12 cellular contexts compared by ENCODE assay signal in genomic region chr16:67017451-67017750, GRCh38. TPM values are rescaled to one million over a fixed set of nuclear protein-coding genes. Genes with fewer than 3 reads are reported as not detected.
DNase-seq lines count a peak whose midpoint lies in the region; ATAC-seq and TF ChIP-seq lines count a peak whose summit lies in the region.
"Had no signal": no experiment of that assay in that cellular context is flagged by ENCODE, and none has a peak within 500 bp of the region (broad histone marks: within the 10 kb centered on the region; RNA-seq: fewer than 3 reads in every experiment).

No MANE protein-coding gene starts in this region.

- peak overlapping the region; percentile 10 for H3K9ac ChIP-seq in endocrine pancreas (ENCODE audit: control insufficient read depth, insufficient read depth, low read length)
- H3K9ac ChIP-seq: GM23248 had no signal

- no peaks in the 10 kb centered on the region for H3K27me3 ChIP-seq in RWPE2 (ENCODE audit: insufficient read depth, poor library complexity, severe bottlenecking)
- H3K27me3 ChIP-seq in endocrine pancreas (ENCODE audit: control insufficient read depth, insufficient read depth, low read length) = no peaks in the 10 kb centered on the region
- peaks cover 0 to 32% (median 8%) of the 10 kb centered on the region in 7 donors for H3K27me3 ChIP-seq in spleen (replicated peaks in 1 of 7)
- H3K27me3 ChIP-seq in prostate gland (replicated peaks; ENCODE audit: insufficient read depth) = no peaks in the 10 kb centered on the region
- no peaks in the 10 kb centered on the region for H3K27me3 ChIP-seq in naive thymus-derived CD4-positive, alpha-beta T cell (ENCODE audit: control insufficient read depth in 2 of 2, insufficient read depth in 2 of 2, low read length in 2 of 2)

- H3K4me1 Mint-ChIP-seq in naive thymus-derived CD4-positive, alpha-beta T cell = peaks cover 0 to 50% (median 6%) of the 10 kb centered on the region in 7 donors

- H3K27me3 Mint-ChIP-seq in naive thymus-derived CD4-positive, alpha-beta T cell = no peaks in the 10 kb centered on the region

- H3K27ac ChIP-seq in RWPE2 (ENCODE audit: poor library complexity, severe bottlenecking) (no peak overlapping the region), spleen (no peak overlapping the region), prostate gland (no peak overlapping the region)
- no peak overlapping the region for H3K27ac ChIP-seq in naive thymus-derived CD4-positive, alpha-beta T cell (ENCODE audit: low read depth, low read length)
- H3K27ac ChIP-seq: GM23248, Peyer's patch had no signal

- H3K4me3 ChIP-seq in RWPE2 (ENCODE audit: severe bottlenecking) = no peak overlapping the region
- H3K4me3 ChIP-seq in endocrine pancreas (ENCODE audit: control insufficient read depth, insufficient read depth, low read length) = no peak overlapping the region
- H3K4me3 ChIP-seq in spleen = no peak overlapping the region
- no peak overlapping the region for H3K4me3 ChIP-seq in prostate gland
- no peak overlapping the region for H3K4me3 ChIP-seq in naive thymus-derived CD4-positive, alpha-beta T cell (ENCODE audit: low read length)
- H3K4me3 ChIP-seq: A549, GM23248, Peyer's patch had no signal

- no peaks in the 10 kb centered on the region for H3K9me3 Mint-ChIP-seq in naive thymus-derived CD4-positive, alpha-beta T cell

- peak overlapping the region in 1 of 9 donors; percentile 43 for H3K27ac Mint-ChIP-seq in naive thymus-derived CD4-positive, alpha-beta T cell

- peak overlapping the region in 2 of 10 donors; percentile 16 to 21 for H3K4me3 Mint-ChIP-seq in naive thymus-derived CD4-positive, alpha-beta T cell

- peaks cover 0 to 2% (median 0%) of the 10 kb centered on the region in 5 donors for H3K36me3 Mint-ChIP-seq in naive thymus-derived CD4-positive, alpha-beta T cell

- peak; percentile 48 for DNase-seq in activated CD8-positive, alpha-beta memory T cell treated with anti-CD3 and anti-CD28 coated beads, Interleukin-2, amount 50 U/mL, for 48 hours
- no peak for DNase-seq in activated CD8-positive, alpha-beta memory T cell treated with anti-CD3 and anti-CD28 coated beads for 24 hours
- DNase-seq in RWPE2 (ENCODE audit: low spot score) (peak; percentile 39), spleen (peak; percentile 38), prostate gland (ENCODE audit: low spot score) (no peak), HCEC 1CT (no peak)
- DNase-seq in naive thymus-derived CD4-positive, alpha-beta T cell = no peak

- intact Hi-C loops in spleen (cut with DNase I; ENCODE audit: low total_unique reads) = no loop called here
- intact Hi-C loops in prostate gland (cut with DNase I) = no loop called here
- intact Hi-C loops in naive thymus-derived CD4-positive, alpha-beta T cell (cut with micrococcal nuclease) = loop anchor here (5.0 to 10.0 kb wide), 2 partner anchors 35 to 123 kb away; no protein-coding TSS in a partner anchor

- H3K36me3 ChIP-seq in RWPE2 (ENCODE audit: low read depth) (no peaks in the 10 kb centered on the region), endocrine pancreas (ENCODE audit: control insufficient read depth, insufficient read depth, low read length) (no peaks in the 10 kb centered on the region), spleen (no peaks in the 10 kb centered on the region), prostate gland (no peaks in the 10 kb centered on the region)
- no peaks in the 10 kb centered on the region for H3K36me3 ChIP-seq in naive thymus-derived CD4-positive, alpha-beta T cell (ENCODE audit: control insufficient read depth in 2 of 3, insufficient read depth in 3 of 3, low read length in 3 of 3)
- H3K36me3 ChIP-seq: Peyer's patch had no signal

- 81 to 90% (median 87%) methylated on average over 4 of the region's 4 CpGs for WGBS in spleen, 5 donors
- WGBS in prostate gland = 98% methylated on average over 4 of the region's 4 CpGs

- H3K4me1 ChIP-seq in RWPE2 (ENCODE audit: insufficient read depth, poor library complexity, severe bottlenecking) (no peaks in the 10 kb centered on the region), endocrine pancreas (ENCODE audit: control insufficient read depth, insufficient read depth, low read length) (no peaks in the 10 kb centered on the region), spleen (peaks cover 5 to 26% (median 18%) of the 10 kb centered on the region in 6 donors), prostate gland (replicated peaks) (peaks cover 3% of the 10 kb centered on the region)
- peaks cover 4 to 11% of the 10 kb centered on the region in 2 donors for H3K4me1 ChIP-seq in naive thymus-derived CD4-positive, alpha-beta T cell (ENCODE audit: control insufficient read depth in 2 of 2, insufficient read depth in 2 of 2, low read length in 2 of 2)
- H3K4me1 ChIP-seq: A549 had no signal

- CTCF ChIA-PET in naive thymus-derived CD4-positive, alpha-beta T cell (lab: Charles Lee) = interaction anchor here (0.8 to 3.4 kb wide), 9 partner anchors 11 to 168 kb away, joined by 3 to 36 read pairs (median 9); partner anchors contain the start of genes B3GNT9, CBFB, FBXL8 and TRADD

- TF ChIP-seq POLR2A in spleen (IDR thresholded peaks at IDR 0.05) = no peak
- TF ChIP-seq POLR2A in prostate gland (IDR thresholded peaks at IDR 0.05) = no peak

- no peak for ATAC-seq in RWPE2 (ENCODE audit: low read depth)
- ATAC-seq in naive thymus-derived CD4-positive, alpha-beta T cell = no peak

- TF ChIP-seq CTCF in RWPE2 (IDR thresholded peaks at IDR 0.05; ENCODE audit: poor library complexity, severe bottlenecking) (no peak), spleen (IDR thresholded peaks at IDR 0.05 in 8 of 11, conservative IDR thresholded peaks at IDR 0.05 in 3 of 11) (no peak), prostate gland (IDR thresholded peaks at IDR 0.05) (no peak)

- POLR2A ChIA-PET in naive thymus-derived CD4-positive, alpha-beta T cell (lab: Charles Lee) = interaction anchor here (0.6 to 4.6 kb wide), 8 partner anchors 10 to 167 kb away, joined by 3 to 31 read pairs (median 4); partner anchors contain the start of genes CBFB, FBXL8 and TRADD

- no peaks in the 10 kb centered on the region for H3K9me3 ChIP-seq in RWPE2 (ENCODE audit: severe bottlenecking)
- H3K9me3 ChIP-seq in endocrine pancreas (ENCODE audit: control insufficient read depth, low read length) = no peaks in the 10 kb centered on the region
- no peaks in the 10 kb centered on the region for H3K9me3 ChIP-seq in spleen
- no peaks in the 10 kb centered on the region for H3K9me3 ChIP-seq in prostate gland
- no peaks in the 10 kb centered on the region for H3K9me3 ChIP-seq in naive thymus-derived CD4-positive, alpha-beta T cell (ENCODE audit: control insufficient read depth in 2 of 3, low read length in 3 of 3)
- H3K9me3 ChIP-seq: A549, Peyer's patch had no signal

RNA-seq across cellular contexts. Expression of gene CBFB, which starts 11.5 kb away (rescaled TPM):
- total RNA-seq in spleen (10 to 100 TPM; 55.8 to 80.4 (median 58.6) TPM), prostate gland (10 to 100 TPM; 27.0 to 46.2 TPM)
- 10 to 100 TPM; 22.7 to 35.1 (median 29.1) TPM for polyA plus RNA-seq in spleen
- total RNA-seq in naive thymus-derived CD4-positive, alpha-beta T cell = 100 to 1,000 TPM in 1 of 5 experiments, 10 to 100 TPM in 4; 75.4 to 223 (median 94.4) TPM
- polyA plus RNA-seq in naive thymus-derived CD4-positive, alpha-beta T cell = 10 to 100 TPM; 53.2 to 56.3 TPM

RNA-seq across cellular contexts. Expression of gene CES4A, which starts 29.0 kb away (rescaled TPM):
- total RNA-seq in spleen (1 to 10 TPM; 5.0 to 9.1 (median 6.3) TPM), prostate gland (10 to 100 TPM in 1 of 2 donors, 1 to 10 TPM in 1; 1.4 to 10.7 TPM)
- 1 to 10 TPM; 5.3 to 9.9 (median 8.0) TPM for polyA plus RNA-seq in spleen
- total RNA-seq in naive thymus-derived CD4-positive, alpha-beta T cell = 10 to 100 TPM; 17.2 to 53.8 (median 20.8) TPM
- polyA plus RNA-seq in naive thymus-derived CD4-positive, alpha-beta T cell = 1 to 10 TPM; 5.1 to 7.6 TPM
- total RNA-seq: M059J had no signal

RNA-seq across cellular contexts. Expression of gene CES3, which starts 56.3 kb away (rescaled TPM):
- total RNA-seq in spleen (1 to 10 TPM in 1 of 7 donors, under 1 TPM in 5, not detected in 1; 0.23 to 1.3 (median 0.33) TPM), prostate gland (under 1 TPM; 0.36 to 0.80 TPM)
- polyA plus RNA-seq in spleen = under 1 TPM; 0.27 to 0.80 (median 0.43) TPM
- total RNA-seq in naive thymus-derived CD4-positive, alpha-beta T cell = 10 to 100 TPM in 1 of 5 experiments, under 1 TPM in 3, not detected in 1; 0.32 to 11.5 (median 0.77) TPM
- polyA plus RNA-seq in naive thymus-derived CD4-positive, alpha-beta T cell = not detected
- total RNA-seq: GM23248 had no signal
- polyA plus RNA-seq: GM23248 had no signal

Comparison
In these comparisons a context has a peak if more than half of its experiments do, and no peak if none do; other contexts are left out.
1. DNase-seq: peak in activated CD8-positive, alpha-beta memory T cell treated with anti-CD3 and anti-CD28 coated beads, Interleukin-2, amount 50 U/mL, for 48 hours (single experiment), RWPE2 (single experiment) and spleen (single experiment); none in activated CD8-positive, alpha-beta memory T cell treated with anti-CD3 and anti-CD28 coated beads for 24 hours (single experiment), prostate gland (single experiment), HCEC 1CT (single experiment) and naive thymus-derived CD4-positive, alpha-beta T cell (0 of 9).
2. intact Hi-C loops: an anchor here in naive thymus-derived CD4-positive, alpha-beta T cell (5.0 to 10.0 kb wide); none called in spleen and prostate gland.